8 cellular contexts compared by ENCODE assay signal in the genomic region with DNA sequence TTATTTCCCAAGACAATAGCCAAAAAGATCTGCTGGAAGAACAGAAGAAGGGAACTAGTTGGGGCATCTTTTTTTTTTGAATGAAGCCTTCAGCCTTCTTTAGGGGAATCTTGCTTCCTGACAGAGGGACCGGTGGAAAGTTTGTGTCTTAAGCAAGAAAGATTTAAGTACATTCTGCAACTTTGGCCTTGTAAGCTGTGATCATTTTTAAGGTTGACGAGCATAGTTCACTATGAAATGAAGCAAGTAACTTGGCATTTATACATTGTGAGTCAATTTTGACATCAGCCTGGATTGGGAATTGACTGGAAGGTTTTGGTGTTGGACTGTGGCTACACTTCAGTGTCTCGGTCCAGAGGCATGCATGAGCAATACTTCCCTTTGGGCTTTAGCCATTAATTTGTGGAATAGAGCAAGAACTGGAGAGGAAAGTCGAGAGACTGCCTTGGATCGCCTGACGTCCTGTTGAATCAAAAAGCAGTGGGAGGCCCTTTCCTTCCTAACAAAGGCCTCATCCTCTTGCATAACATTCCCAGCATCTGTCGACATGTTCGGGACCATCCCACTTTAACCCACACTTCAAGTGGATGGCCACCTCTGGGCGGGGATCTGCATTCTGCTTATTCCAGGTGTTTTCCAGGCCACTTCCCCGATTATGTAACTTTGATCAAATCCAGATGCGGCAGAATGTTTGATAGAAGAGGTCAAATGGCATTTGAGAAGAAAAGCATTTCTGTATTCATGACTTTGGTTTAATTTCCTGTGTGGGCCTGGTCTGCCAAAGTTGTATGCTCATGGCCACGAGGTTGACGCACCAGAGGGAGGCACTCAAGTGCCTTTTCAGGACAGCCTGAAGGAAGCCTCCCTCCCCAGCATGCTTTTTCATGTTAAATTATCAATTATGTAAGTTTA. TPM values are rescaled to one million over a fixed set of nuclear protein-coding genes. Genes with fewer than 3 reads are reported as not detected.
DNase-seq lines count a peak whose midpoint lies in the region; ATAC-seq, FAIRE-seq and TF ChIP-seq lines count a peak whose summit lies in the region.

No MANE protein-coding gene starts in this region.

- no peaks in the 10 kb centered on the region for H3K36me3 Mint-ChIP-seq in activated CD8-positive, alpha-beta memory T cell treated with anti-CD3 and anti-CD28 coated beads, Interleukin-2, amount 10 ng/mL, durations not matched to agents 7 days and 5 days
- no peaks in the 10 kb centered on the region for H3K36me3 Mint-ChIP-seq in naive thymus-derived CD8-positive, alpha-beta T cell

- no peak for TF ChIP-seq CTCF in pancreas (IDR thresholded peaks at IDR 0.05)

- DNase-seq in COLO829 (ENCODE audit: low spot score) (peak; percentile 80), globus pallidus (ENCODE audit: low spot score) (peak; percentile 63), pancreas (peak in 2 of 6 donors; percentile 26 to 28)
- no peak for DNase-seq in activated effector memory CD4-positive, alpha-beta T cell treated with Interleukin-2 at 50 U/mL for 16 hours
- no peak for DNase-seq in activated CD8-positive, alpha-beta memory T cell treated with anti-CD3 and anti-CD28 coated beads, Interleukin-2, amount 10 ng/mL, durations not matched to agents 7 days and 5 days
- DNase-seq in naive thymus-derived CD8-positive, alpha-beta T cell, result no peak

- no peak overlapping the region for H3K4me3 Mint-ChIP-seq in activated CD8-positive, alpha-beta memory T cell treated with anti-CD3 and anti-CD28 coated beads, Interleukin-2, amount 10 ng/mL, durations not matched to agents 7 days and 5 days
- H3K4me3 Mint-ChIP-seq in naive thymus-derived CD8-positive, alpha-beta T cell, result no peak overlapping the region

- H3K9me3 Mint-ChIP-seq in activated CD8-positive, alpha-beta memory T cell treated with anti-CD3 and anti-CD28 coated beads, Interleukin-2, amount 10 ng/mL, durations not matched to agents 7 days and 5 days (ENCODE audit: low read depth), result no peaks in the 10 kb centered on the region
- no peaks in the 10 kb centered on the region for H3K9me3 Mint-ChIP-seq in naive thymus-derived CD8-positive, alpha-beta T cell

- no peak overlapping the region for H3K4me3 ChIP-seq in pancreas

- CTCF ChIA-PET in activated CD8-positive, alpha-beta memory T cell treated with anti-CD3 and anti-CD28 coated beads, Interleukin-2, amount 10 ng/mL, durations not matched to agents 7 days and 5 days (lab: Charles Lee), result interaction anchor here (0.6 to 1.1 kb wide), 3 partner anchors 11 to 1914 kb away, joined by 3 read pairs; no protein-coding TSS in a partner anchor

- H3K27ac Mint-ChIP-seq in activated CD8-positive, alpha-beta memory T cell treated with anti-CD3 and anti-CD28 coated beads, Interleukin-2, amount 10 ng/mL, durations not matched to agents 7 days and 5 days, result no peak overlapping the region
- no peak overlapping the region for H3K27ac Mint-ChIP-seq in naive thymus-derived CD8-positive, alpha-beta T cell

- H3K36me3 ChIP-seq in pancreas, result no peaks in the 10 kb centered on the region

- 65 to 66% methylated on average over 13 of the region's 13 CpGs for WGBS in pancreas, 2 donors

- peak overlapping the region in 3 of 4 donors; percentile 62 to 76 (median 68) for H3K27ac ChIP-seq in pancreas

- intact Hi-C loops in pancreas (cut with DNase I), result no loop called here

- H3K27me3 ChIP-seq in pancreas, result no peaks in the 10 kb centered on the region

- FAIRE-seq in pancreas (lab: Jason Lieb, UNC), result no peak

- no peaks in the 10 kb centered on the region for H3K27me3 Mint-ChIP-seq in activated CD8-positive, alpha-beta memory T cell treated with anti-CD3 and anti-CD28 coated beads, Interleukin-2, amount 10 ng/mL, durations not matched to agents 7 days and 5 days
- H3K27me3 Mint-ChIP-seq in naive thymus-derived CD8-positive, alpha-beta T cell, result no peaks in the 10 kb centered on the region

- peaks cover 9% of the 10 kb centered on the region for H3K4me1 Mint-ChIP-seq in activated CD8-positive, alpha-beta memory T cell treated with anti-CD3 and anti-CD28 coated beads, Interleukin-2, amount 10 ng/mL, durations not matched to agents 7 days and 5 days
- H3K4me1 Mint-ChIP-seq in naive thymus-derived CD8-positive, alpha-beta T cell, result peaks cover 17 to 24% (median 20%) of the 10 kb centered on the region in 4 donors

- H3K9me3 ChIP-seq in pancreas, result no peaks in the 10 kb centered on the region

- POLR2A ChIA-PET in naive thymus-derived CD8-positive, alpha-beta T cell (lab: Charles Lee), result no interaction called here

- ATAC-seq in SK-N-SH treated with all-trans-retinoic acid at 6 μM for 48 hours (peak; percentile 66), pancreas (peak; percentile 25 to 77 (median 70)), HG02610 (IDR thresholded peaks at IDR 0.05; ENCODE audit: unreplicated experiment) (no peak)
- ATAC-seq in activated CD8-positive, alpha-beta memory T cell treated with anti-CD3 and anti-CD28 coated beads, Interleukin-2, amount 10 ng/mL, durations not matched to agents 7 days and 5 days, result no peak
- ATAC-seq in naive thymus-derived CD8-positive, alpha-beta T cell, result no peak

- H3K4me1 ChIP-seq in pancreas, result peaks cover 5 to 13% (median 8%) of the 10 kb centered on the region in 3 donors

TF ChIP-seq in SK-N-SH treated with all-trans-retinoic acid at 6 μM for 48 hours, 23 proteins besides CTCF, POLR2A, EP300 and RAD21:
- TF ChIP-seq ESRRG (CRISPR knock-in tag; IDR thresholded peaks at IDR 0.05) (no peak), ZNF8 (CRISPR knock-in tag; IDR thresholded peaks at IDR 0.05) (no peak), RARB (CRISPR knock-in tag; IDR thresholded peaks at IDR 0.05) (0 out of 2 replicates have a peak, but pooled peaks have one; percentile 40), ZFP3 (CRISPR knock-in tag; IDR thresholded peaks at IDR 0.05) (peak; percentile 29; the same call in 1 of the 2 replicates), ARNTL (CRISPR knock-in tag; IDR thresholded peaks at IDR 0.05; ENCODE audit: borderline replicate concordance, low read depth) (no peak), TCF4 (CRISPR knock-in tag; IDR thresholded peaks at IDR 0.05; ENCODE audit: borderline replicate concordance) (peak; percentile 68; the same call in 1 of the 2 replicates)
- TF ChIP-seq, protein P1, sequence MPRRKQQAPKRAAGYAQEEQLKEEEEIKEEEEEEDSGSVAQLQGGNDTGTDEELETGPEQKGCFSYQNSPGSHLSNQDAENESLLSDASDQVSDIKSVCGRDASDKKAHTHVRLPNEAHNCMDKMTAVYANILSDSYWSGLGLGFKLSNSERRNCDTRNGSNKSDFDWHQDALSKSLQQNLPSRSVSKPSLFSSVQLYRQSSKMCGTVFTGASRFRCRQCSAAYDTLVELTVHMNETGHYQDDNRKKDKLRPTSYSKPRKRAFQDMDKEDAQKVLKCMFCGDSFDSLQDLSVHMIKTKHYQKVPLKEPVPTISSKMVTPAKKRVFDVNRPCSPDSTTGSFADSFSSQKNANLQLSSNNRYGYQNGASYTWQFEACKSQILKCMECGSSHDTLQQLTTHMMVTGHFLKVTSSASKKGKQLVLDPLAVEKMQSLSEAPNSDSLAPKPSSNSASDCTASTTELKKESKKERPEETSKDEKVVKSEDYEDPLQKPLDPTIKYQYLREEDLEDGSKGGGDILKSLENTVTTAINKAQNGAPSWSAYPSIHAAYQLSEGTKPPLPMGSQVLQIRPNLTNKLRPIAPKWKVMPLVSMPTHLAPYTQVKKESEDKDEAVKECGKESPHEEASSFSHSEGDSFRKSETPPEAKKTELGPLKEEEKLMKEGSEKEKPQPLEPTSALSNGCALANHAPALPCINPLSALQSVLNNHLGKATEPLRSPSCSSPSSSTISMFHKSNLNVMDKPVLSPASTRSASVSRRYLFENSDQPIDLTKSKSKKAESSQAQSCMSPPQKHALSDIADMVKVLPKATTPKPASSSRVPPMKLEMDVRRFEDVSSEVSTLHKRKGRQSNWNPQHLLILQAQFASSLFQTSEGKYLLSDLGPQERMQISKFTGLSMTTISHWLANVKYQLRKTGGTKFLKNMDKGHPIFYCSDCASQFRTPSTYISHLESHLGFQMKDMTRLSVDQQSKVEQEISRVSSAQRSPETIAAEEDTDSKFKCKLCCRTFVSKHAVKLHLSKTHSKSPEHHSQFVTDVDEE (CRISPR knock-in tag; IDR thresholded peaks at IDR 0.05), result 0 out of 2 replicates have a peak, but pooled peaks have one; percentile 16
TF ChIP-seq in SK-N-SH treated with all-trans-retinoic acid at 6 μM for 48 hours: peak in this region for 4.

RNA-seq across cellular contexts. Expression of gene ABL1, which starts 12.5 kb away (rescaled TPM):
- 10 to 100 TPM; 16.4 to 31.9 (median 22.2) TPM for total RNA-seq in pancreas
- 10 to 100 TPM; 15.3 to 16.8 TPM for polyA plus RNA-seq in pancreas
- 10 to 100 TPM; 34.0 to 36.2 TPM for total RNA-seq in activated CD8-positive, alpha-beta memory T cell treated with anti-CD3 and anti-CD28 coated beads, Interleukin-2, amount 10 ng/mL, durations not matched to agents 7 days and 5 days
- total RNA-seq in naive thymus-derived CD8-positive, alpha-beta T cell, result 10 to 100 TPM; 34.3 to 38.9 TPM
- 10 to 100 TPM in 2 of 3 donors, 1 to 10 TPM in 1; 6.4 to 16.8 (median 11.0) TPM for polyA plus RNA-seq in naive thymus-derived CD8-positive, alpha-beta T cell

RNA-seq across cellular contexts. Expression of gene QRFP, which starts 49.0 kb away (rescaled TPM):
- total RNA-seq in pancreas, result not detected
- not detected for polyA plus RNA-seq in pancreas
- total RNA-seq in activated CD8-positive, alpha-beta memory T cell treated with anti-CD3 and anti-CD28 coated beads, Interleukin-2, amount 10 ng/mL, durations not matched to agents 7 days and 5 days, result not detected
- not detected for total RNA-seq in naive thymus-derived CD8-positive, alpha-beta T cell
- not detected for polyA plus RNA-seq in naive thymus-derived CD8-positive, alpha-beta T cell

Comparison
In these comparisons a context has a peak if more than half of its experiments do, and no peak if none do; other contexts are left out.
1. DNase-seq: peak in COLO829 (single experiment) and globus pallidus (single experiment); none in activated effector memory CD4-positive, alpha-beta T cell treated with Interleukin-2 at 50 U/mL for 16 hours (single experiment), activated CD8-positive, alpha-beta memory T cell treated with anti-CD3 and anti-CD28 coated beads, Interleukin-2, amount 10 ng/mL, durations not matched to agents 7 days and 5 days (single experiment) and naive thymus-derived CD8-positive, alpha-beta T cell (0 of 10).
2. ATAC-seq: peak in SK-N-SH treated with all-trans-retinoic acid at 6 μM for 48 hours (single experiment) and pancreas (4 of 4); none in HG02610 (single experiment), activated CD8-positive, alpha-beta memory T cell treated with anti-CD3 and anti-CD28 coated beads, Interleukin-2, amount 10 ng/mL, durations not matched to agents 7 days and 5 days (single experiment) and naive thymus-derived CD8-positive, alpha-beta T cell (0 of 2).